In genomic region chr2:172995323-172996244, GRCh38 we compare ENCODE assay signal across 1 cellular context.
TF ChIP-seq lines count a peak whose summit lies in the region.

No MANE protein-coding gene starts in this region.

TF ChIP-seq in WTC11, 78 proteins besides CTCF, POLR2A, EP300 and RAD21 (continued from another document):
- no peak for TF ChIP-seq FOXK1 (CRISPR knock-in tag; IDR thresholded peaks at IDR 0.05)
- no peak for TF ChIP-seq TEAD4 (CRISPR knock-in tag; IDR thresholded peaks at IDR 0.05)
- TF ChIP-seq NFYB (CRISPR knock-in tag; conservative IDR thresholded peaks at IDR 0.05; ENCODE audit: low read depth): no peak
- TF ChIP-seq, protein P1, sequence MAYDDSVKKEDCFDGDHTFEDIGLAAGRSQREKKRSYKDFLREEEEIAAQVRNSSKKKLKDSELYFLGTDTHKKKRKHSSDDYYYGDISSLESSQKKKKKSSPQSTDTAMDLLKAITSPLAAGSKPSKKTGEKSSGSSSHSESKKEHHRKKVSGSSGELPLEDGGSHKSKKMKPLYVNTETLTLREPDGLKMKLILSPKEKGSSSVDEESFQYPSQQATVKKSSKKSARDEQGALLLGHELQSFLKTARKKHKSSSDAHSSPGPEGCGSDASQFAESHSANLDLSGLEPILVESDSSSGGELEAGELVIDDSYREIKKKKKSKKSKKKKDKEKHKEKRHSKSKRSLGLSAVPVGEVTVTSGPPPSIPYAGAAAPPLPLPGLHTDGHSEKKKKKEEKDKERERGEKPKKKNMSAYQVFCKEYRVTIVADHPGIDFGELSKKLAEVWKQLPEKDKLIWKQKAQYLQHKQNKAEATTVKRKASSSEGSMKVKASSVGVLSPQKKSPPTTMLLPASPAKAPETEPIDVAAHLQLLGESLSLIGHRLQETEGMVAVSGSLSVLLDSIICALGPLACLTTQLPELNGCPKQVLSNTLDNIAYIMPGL (CRISPR knock-in tag; IDR thresholded peaks at IDR 0.05): no peak
- no peak for TF ChIP-seq IRF2 (CRISPR knock-in tag; IDR thresholded peaks at IDR 0.05; ENCODE audit: borderline replicate concordance, low read depth)
- TF ChIP-seq SP1 (CRISPR knock-in tag; conservative IDR thresholded peaks at IDR 0.05): no peak
- TF ChIP-seq, protein P2, sequence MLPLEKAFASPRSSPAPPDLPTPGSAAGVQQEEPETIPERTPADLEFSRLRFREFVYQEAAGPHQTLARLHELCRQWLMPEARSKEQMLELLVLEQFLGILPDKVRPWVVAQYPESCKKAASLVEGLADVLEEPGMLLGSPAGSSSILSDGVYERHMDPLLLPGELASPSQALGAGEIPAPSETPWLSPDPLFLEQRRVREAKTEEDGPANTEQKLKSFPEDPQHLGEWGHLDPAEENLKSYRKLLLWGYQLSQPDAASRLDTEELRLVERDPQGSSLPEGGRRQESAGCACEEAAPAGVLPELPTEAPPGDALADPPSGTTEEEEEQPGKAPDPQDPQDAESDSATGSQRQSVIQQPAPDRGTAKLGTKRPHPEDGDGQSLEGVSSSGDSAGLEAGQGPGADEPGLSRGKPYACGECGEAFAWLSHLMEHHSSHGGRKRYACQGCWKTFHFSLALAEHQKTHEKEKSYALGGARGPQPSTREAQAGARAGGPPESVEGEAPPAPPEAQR (CRISPR knock-in tag; IDR thresholded peaks at IDR 0.05): no peak
